ENCODE assay signal across 1 cellular context in the genomic region with DNA sequence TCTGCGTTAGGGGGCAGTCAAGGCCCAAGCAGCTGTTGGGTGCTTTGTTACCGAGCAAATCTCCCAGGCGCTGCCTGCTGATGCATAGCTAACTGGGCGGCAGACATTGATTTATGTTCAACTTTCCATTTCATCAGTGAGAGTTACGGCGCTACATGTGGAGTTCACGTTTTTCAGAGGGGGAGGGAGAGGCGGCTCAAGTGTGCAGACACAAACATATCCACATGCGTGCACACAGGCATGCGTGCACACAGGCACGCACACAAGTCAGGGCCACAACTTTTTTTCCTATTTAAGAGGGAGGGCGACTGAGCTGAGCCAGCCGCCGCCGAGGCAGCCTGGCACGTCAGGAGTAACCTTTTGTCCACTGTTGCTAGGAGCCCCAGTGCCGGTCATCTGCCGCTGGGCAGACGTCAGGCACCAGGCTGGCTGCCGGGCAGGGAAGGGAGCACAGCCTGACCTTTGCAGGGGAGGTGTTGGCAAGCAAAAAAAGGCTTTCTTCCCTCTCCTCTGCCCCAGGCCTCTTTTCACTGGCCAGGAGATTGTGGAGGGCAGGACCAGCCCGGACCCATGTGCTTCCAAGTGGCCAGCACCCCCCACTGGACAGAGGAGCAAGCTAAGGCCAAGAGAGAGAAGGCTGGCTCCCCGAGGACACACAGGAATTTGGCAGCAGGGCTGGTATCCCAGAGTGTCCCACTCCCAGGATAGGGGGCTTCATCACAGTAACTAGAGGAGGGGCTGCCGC.
TF ChIP-seq lines count a peak whose summit lies in the region.

No MANE protein-coding gene starts in this region.

TF ChIP-seq in GM12878, 131 proteins besides CTCF, POLR2A, EP300 and RAD21 (continued from another document):
- TF ChIP-seq, protein P1, sequence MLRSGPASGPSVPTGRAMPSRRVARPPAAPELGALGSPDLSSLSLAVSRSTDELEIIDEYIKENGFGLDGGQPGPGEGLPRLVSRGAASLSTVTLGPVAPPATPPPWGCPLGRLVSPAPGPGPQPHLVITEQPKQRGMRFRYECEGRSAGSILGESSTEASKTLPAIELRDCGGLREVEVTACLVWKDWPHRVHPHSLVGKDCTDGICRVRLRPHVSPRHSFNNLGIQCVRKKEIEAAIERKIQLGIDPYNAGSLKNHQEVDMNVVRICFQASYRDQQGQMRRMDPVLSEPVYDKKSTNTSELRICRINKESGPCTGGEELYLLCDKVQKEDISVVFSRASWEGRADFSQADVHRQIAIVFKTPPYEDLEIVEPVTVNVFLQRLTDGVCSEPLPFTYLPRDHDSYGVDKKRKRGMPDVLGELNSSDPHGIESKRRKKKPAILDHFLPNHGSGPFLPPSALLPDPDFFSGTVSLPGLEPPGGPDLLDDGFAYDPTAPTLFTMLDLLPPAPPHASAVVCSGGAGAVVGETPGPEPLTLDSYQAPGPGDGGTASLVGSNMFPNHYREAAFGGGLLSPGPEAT (IDR thresholded peaks at IDR 0.05; ENCODE audit: low read depth), result no peak
- TF ChIP-seq RFX5 (IDR thresholded peaks at IDR 0.05; ENCODE audit: low read depth, low read length) (no peak), JUNB (IDR thresholded peaks at IDR 0.05) (no peak), HDAC2 (IDR thresholded peaks at IDR 0.05) (no peak), CREM (IDR thresholded peaks at IDR 0.05; ENCODE audit: low read depth) (no peak), NRF1 (conservative IDR thresholded peaks at IDR 0.05; ENCODE audit: low read depth, low read length) (no peak), MTA2 (IDR thresholded peaks at IDR 0.05; ENCODE audit: low read depth) (peak; percentile 21; the same call in 1 of the 2 replicates), TAF1 (IDR thresholded peaks at IDR 0.05; ENCODE audit: borderline replicate concordance, low read depth, low read length) (no peak)
